ENCODE assay signal across 28 cellular contexts in genomic region chr3:1406250-1406649, GRCh38.
"Had no signal": no experiment of that assay in that cellular context is flagged by ENCODE, and none has a peak within 500 bp of the region (broad histone marks: within the 10 kb centered on the region; RNA-seq: fewer than 3 reads in every experiment).

No MANE protein-coding gene starts in this region.

- H3K4me1 ChIP-seq: adrenal gland, colonic mucosa, esophagus squamous epithelium, gastroesophageal sphincter, heart right ventricle had no signal

- H3K27ac ChIP-seq: adrenal gland, body of pancreas, colonic mucosa, epithelial cell of prostate, esophagus squamous epithelium, gastroesophageal sphincter, heart right ventricle, hepatocyte, WERI-Rb-1 had no signal

- H3K27me3 ChIP-seq: adrenal gland, body of pancreas, colonic mucosa, esophagus squamous epithelium, gastroesophageal sphincter, heart right ventricle, hepatocyte had no signal

- H3K9me3 ChIP-seq: body of pancreas, colonic mucosa, esophagus squamous epithelium, gastroesophageal sphincter, heart right ventricle had no signal

- ATAC-seq: activated CD4-positive, alpha-beta T cell treated with anti-CD3 and anti-CD28 coated beads for 36 hours; activated CD4-positive, CD25-positive, alpha-beta regulatory T cell treated with anti-CD3 and anti-CD28 coated beads, Interleukin-2, amount 50 U/mL, for 24 hours; activated CD8-positive, alpha-beta memory T cell treated with anti-CD3 and anti-CD28 coated beads, Interleukin-2, amount 10 ng/mL, durations not matched to agents 7 days and 5 days; activated CD8-positive, alpha-beta T cell treated with anti-CD3 and anti-CD28 coated beads, Interleukin-2, amount 10 ng/mL, durations not matched to agents 7 days and 5 days; activated naive CD8-positive, alpha-beta T cell treated with anti-CD3 and anti-CD28 coated beads, Interleukin-2, amount 50 U/mL, for 24 hours; body of pancreas; gastroesophageal sphincter; heart right ventricle had no signal

- DNase-seq: activated B cell treated with CpG ODN at 0.5 μM for 24 hours; activated CD4-positive, alpha-beta memory T cell treated with anti-CD3 and anti-CD28 coated beads for 36 hours; activated CD4-positive, alpha-beta T cell treated with anti-CD3 and anti-CD28 coated beads for 36 hours; activated CD4-positive, alpha-beta T cell treated with anti-CD3 and anti-CD28 coated beads, Interleukin-2, amount 10 ng/mL, durations not matched to agents 24 days and 14 days; activated CD8-positive, alpha-beta memory T cell treated with anti-CD3 and anti-CD28 coated beads, Interleukin-2, amount 10 ng/mL, durations not matched to agents 7 days and 5 days; activated CD8-positive, alpha-beta memory T cell treated with anti-CD3 and anti-CD28 coated beads, Interleukin-2, amount 50 U/mL, for 4 hours; activated CD8-positive, alpha-beta T cell treated with anti-CD3 and anti-CD28 coated beads, Interleukin-2, amount 10 ng/mL, durations not matched to agents 7 days and 5 days; activated effector memory CD4-positive, alpha-beta T cell treated with anti-CD3 and anti-CD28 coated beads, Interleukin-2, amount 50 U/mL, for 16 hours; activated naive CD4-positive, alpha-beta T cell treated with anti-CD3 and anti-CD28 coated beads for 36 hours; activated naive CD8-positive, alpha-beta T cell treated with anti-CD3 and anti-CD28 coated beads for 36 hours; activated naive CD8-positive, alpha-beta T cell treated with anti-CD3 and anti-CD28 coated beads, Interleukin-2, amount 50 U/mL, for 24 hours; activated T-cell treated with anti-CD3 and anti-CD28 coated beads, Interleukin-2, amount 50 U/mL, for 1 hour; activated T-cell treated with anti-CD3 and anti-CD28 coated beads, Interleukin-2, amount 50 U/mL, for 48 hours; adrenal gland; amygdala; aorta; body of pancreas; caudate nucleus; colonic mucosa; effector CD8-positive, alpha-beta T cell; esophagus squamous epithelium; heart right ventricle; T1000; WERI-Rb-1 had no signal

- H3K36me3 ChIP-seq: adrenal gland, colonic mucosa, esophagus squamous epithelium, gastroesophageal sphincter, heart right ventricle, WERI-Rb-1 had no signal

- H3K4me3 ChIP-seq: adrenal gland, body of pancreas, colonic mucosa, esophagus squamous epithelium, gastroesophageal sphincter, heart right ventricle, hepatocyte had no signal
